ENCODE assay signal across 25 cellular contexts in the genomic region with DNA sequence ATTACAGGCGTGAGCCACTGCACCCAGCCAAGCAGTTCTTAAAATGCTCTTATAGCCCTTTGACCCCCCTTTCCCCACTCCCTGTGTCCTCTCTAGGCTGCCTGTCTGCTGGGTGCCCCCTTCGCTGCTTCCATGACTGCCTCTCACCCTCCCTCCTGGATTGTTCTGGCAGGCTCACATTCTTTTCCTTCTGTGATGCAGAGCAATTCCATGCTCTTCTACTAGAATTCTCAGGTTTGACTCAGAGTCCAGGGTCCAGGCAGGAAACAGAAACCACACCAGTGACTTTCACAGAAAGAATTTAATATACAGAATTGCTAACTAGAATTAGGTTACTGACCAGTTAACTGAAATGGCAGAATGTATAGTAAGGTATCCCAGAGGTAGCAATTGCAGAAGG.
DNase-seq lines count a peak whose midpoint lies in the region; ATAC-seq and TF ChIP-seq lines count a peak whose summit lies in the region.
"Had no signal": no experiment of that assay in that cellular context is flagged by ENCODE, and none has a peak within 500 bp of the region (broad histone marks: within the 10 kb centered on the region; RNA-seq: fewer than 3 reads in every experiment).

No MANE protein-coding gene starts in this region.

- H3K36me3 Mint-ChIP-seq in WTC11 = no peaks in the 10 kb centered on the region
- H3K36me3 Mint-ChIP-seq: neural progenitor cell had no signal

- H4K20me1 ChIP-seq in SK-N-SH (ENCODE audit: insufficient read depth) (no peaks in the 10 kb centered on the region), mammary epithelial cell (ENCODE audit: insufficient read depth, low read length) (no peaks in the 10 kb centered on the region)

- H3K79me2 ChIP-seq in SK-N-SH (ENCODE audit: insufficient read depth) (no peaks in the 10 kb centered on the region), mammary epithelial cell (ENCODE audit: insufficient read depth, low read length) (no peaks in the 10 kb centered on the region)

- H3F3A ChIP-seq in SK-N-SH (replicated peaks; ENCODE audit: insufficient read depth) = peaks cover 3% of the 10 kb centered on the region

- no peaks in the 10 kb centered on the region for H3K9me3 Mint-ChIP-seq in WTC11
- H3K9me3 Mint-ChIP-seq: activated naive CD8-positive, alpha-beta T cell treated with anti-CD3 and anti-CD28 coated beads, Interleukin-2, amount 50 U/mL, for 24 hours; central memory CD8-positive, alpha-beta T cell; T-helper 2 cell treated with Interferon-gamma antibody and Interleukin-4, amounts not matched to agents 5 μg/mL and 100 μg/mL, for 36 hours had no signal

- DNase-seq in SK-N-SH (no peak), WTC11 (ENCODE audit: low spot score) (no peak), hepatic stellate cell (ENCODE audit: low spot score) (peak; percentile 69), ureter (ENCODE audit: low spot score) (peak; percentile 12), thyroid gland (no peak), mammary epithelial cell (no peak), DMS153 (lab: John Stamatoyannopoulos, UW) (no peak)
- DNase-seq: 8988T; activated CD4-positive, CD25-positive, alpha-beta regulatory T cell treated with anti-CD3 and anti-CD28 coated beads, Interleukin-2, amount 50 U/mL, for 72 hours; activated naive CD8-positive, alpha-beta T cell treated with anti-CD3 and anti-CD28 coated beads, Interleukin-2, amount 50 U/mL, for 24 hours; DMS53; hippocampal formation; left colon; MV-4-11; NCI-H187 treated with DMSO at 0.1 percent for 48 hours; NCI-H510A; SJCRH30; stimulated activated CD4-positive, alpha-beta T cell treated with anti-CD3 and anti-CD28 coated beads, Interleukin-15, amount 100 ng/mL, for 24 hours; stimulated activated naive CD4-positive, alpha-beta T cell treated with Interleukin-2 at 50 U/mL for 16 hours had no signal

- H3K4me1 Mint-ChIP-seq in WTC11 = peaks cover 19% of the 10 kb centered on the region
- H3K4me1 Mint-ChIP-seq: activated naive CD8-positive, alpha-beta T cell treated with anti-CD3 and anti-CD28 coated beads, Interleukin-2, amount 50 U/mL, for 24 hours; central memory CD8-positive, alpha-beta T cell; neural progenitor cell had no signal

- ATAC-seq in SK-N-SH treated with all-trans-retinoic acid at 6 μM for 48 hours (peak; percentile 35; the same call in 2 of the 3 replicates), WTC11 (peak; percentile 57)
- ATAC-seq: activated naive CD8-positive, alpha-beta T cell treated with anti-CD3 and anti-CD28 coated beads, Interleukin-2, amount 50 U/mL, for 24 hours; left colon had no signal

- intact Hi-C loops in thyroid gland (cut with DNase I) = no loop called here
- intact Hi-C loops in mammary epithelial cell (cut with micrococcal nuclease) = no loop called here

- no peaks in the 10 kb centered on the region for H3K4me1 ChIP-seq in SK-N-SH (ENCODE audit: control insufficient read depth in 1 of 2, insufficient read depth in 2 of 2, low read depth in 1 of 2, low read length in 1 of 2)
- no peaks in the 10 kb centered on the region for H3K4me1 ChIP-seq in thyroid gland
- H3K4me1 ChIP-seq in mammary epithelial cell (ENCODE audit: insufficient read depth, low read length) = no peaks in the 10 kb centered on the region
- H3K4me1 ChIP-seq: neural progenitor cell, SJCRH30, tibial nerve had no signal

- no peak for TF ChIP-seq EP300 in SK-N-SH (IDR thresholded peaks at IDR 0.05; ENCODE audit: borderline replicate concordance in 1 of 2, low read depth in 1 of 2, low read length in 1 of 2)

- POLR2A ChIA-PET in SK-N-SH (lab: Yijun Ruan, JAX) = no interaction called here
- POLR2A ChIA-PET in WTC11 (lab: Charles Lee) = no interaction called here

- H3K27ac ChIP-seq in SK-N-SH (ENCODE audit: low read depth in 2 of 2, low read length in 1 of 2) = no peak overlapping the region
- H3K27ac ChIP-seq in thyroid gland = no peak overlapping the region
- no peak overlapping the region for H3K27ac ChIP-seq in mammary epithelial cell (ENCODE audit: insufficient read depth, low read depth, low read length)
- H3K27ac ChIP-seq: C4-2B, neural progenitor cell, SJCRH30, tibial nerve had no signal

- H3K27me3 ChIP-seq in SK-N-SH (ENCODE audit: insufficient read depth) (no peaks in the 10 kb centered on the region), thyroid gland (no peaks in the 10 kb centered on the region), mammary epithelial cell (ENCODE audit: insufficient read depth, low read length) (no peaks in the 10 kb centered on the region)
- H3K27me3 ChIP-seq: SJCRH30, tibial nerve had no signal

- H3K4me2 ChIP-seq in SK-N-SH = no peak overlapping the region
- no peak overlapping the region for H3K4me2 ChIP-seq in mammary epithelial cell (ENCODE audit: insufficient read depth, low read depth, low read length)
- H3K4me2 ChIP-seq: neural progenitor cell had no signal

- no peak overlapping the region for H3K27ac Mint-ChIP-seq in WTC11
- H3K27ac Mint-ChIP-seq: activated naive CD8-positive, alpha-beta T cell treated with anti-CD3 and anti-CD28 coated beads, Interleukin-2, amount 50 U/mL, for 24 hours; neural progenitor cell; T-helper 2 cell treated with Interferon-gamma antibody and Interleukin-4, amounts not matched to agents 5 μg/mL and 100 μg/mL, for 36 hours had no signal

- TF ChIP-seq RAD21 in SK-N-SH (IDR thresholded peaks at IDR 0.05; ENCODE audit: low read length) = no peak

- H3K4me3 ChIP-seq in SK-N-SH (ENCODE audit: low read depth in 2 of 2, low read length in 1 of 2) (no peak overlapping the region), thyroid gland (replicated peaks in 1 of 3) (no peak overlapping the region), mammary epithelial cell (replicated peaks in 1 of 3; ENCODE audit: insufficient read depth in 1 of 3, low read depth in 2 of 3, low read length in 3 of 3) (no peak overlapping the region)
- H3K4me3 ChIP-seq: neural progenitor cell, SJCRH30, tibial nerve had no signal

- dilution Hi-C loops in mammary epithelial cell (cut with HindIII; ENCODE audit: low sequenced_read_pairs) = no loop called here

- no peak overlapping the region for H2AFZ ChIP-seq in SK-N-SH (ENCODE audit: low read depth)
- H2AFZ ChIP-seq in mammary epithelial cell (ENCODE audit: low read depth, low read length) = no peak overlapping the region
- H2AFZ ChIP-seq: neural progenitor cell had no signal

- H3K9me2 ChIP-seq in SK-N-SH = no peaks in the 10 kb centered on the region

- no TSS peak for BruUV-seq in mammary epithelial cell (replicated peaks; lab: Mats Ljungman, UMichigan)

- CTCF ChIA-PET in SK-N-SH (lab: Yijun Ruan, JAX) = no interaction called here
- CTCF ChIA-PET in WTC11 (lab: Charles Lee) = interaction anchor here (1.2 to 1.6 kb wide), 3 partner anchors 17 to 258 kb away, joined by 4 to 7 read pairs (median 6); no protein-coding TSS in a partner anchor
- CTCF ChIA-PET in mammary epithelial cell (lab: Charles Lee; ENCODE audit: low non-redundant PET) = no interaction called here

- 73% methylated on average over 2 of the region's 2 CpGs for WGBS in SK-N-SH (ENCODE audit: low lambda C conversion rate)
- 96% methylated on average over 2 of the region's 2 CpGs for WGBS in thyroid gland, 2 donors
- 72% methylated on average over 2 of the region's 2 CpGs for WGBS in mammary epithelial cell (ENCODE audit: low coverage, missing lambda C conversion rate)

- H3K9ac ChIP-seq in SK-N-SH (no peak overlapping the region), mammary epithelial cell (ENCODE audit: insufficient read depth, low read length) (no peak overlapping the region)
- H3K9ac ChIP-seq: neural progenitor cell had no signal

- H3K27me3 Mint-ChIP-seq in WTC11 (ENCODE audit: low read depth) = peaks cover 4% of the 10 kb centered on the region; the same call in 1 of the 2 replicates

- TF ChIP-seq POLR2A in thyroid gland (IDR thresholded peaks at IDR 0.05) = no peak

- TF ChIP-seq CTCF in SK-N-SH (IDR thresholded peaks at IDR 0.05) = no peak
- no peak for TF ChIP-seq CTCF in WTC11 (IDR thresholded peaks at IDR 0.05)
- no peak for TF ChIP-seq CTCF in thyroid gland (IDR thresholded peaks at IDR 0.05)
- no peak for TF ChIP-seq CTCF in mammary epithelial cell (conservative IDR thresholded peaks at IDR 0.05 in 1 of 2, IDR thresholded peaks at IDR 0.05 in 1 of 2; ENCODE audit: extremely low read depth in 1 of 2, insufficient read depth in 1 of 2, low read depth in 1 of 2, low read length in 2 of 2)

- H3K4me3 Mint-ChIP-seq in WTC11 = no peak overlapping the region
- H3K4me3 Mint-ChIP-seq: activated naive CD8-positive, alpha-beta T cell treated with anti-CD3 and anti-CD28 coated beads, Interleukin-2, amount 50 U/mL, for 24 hours; central memory CD8-positive, alpha-beta T cell; neural progenitor cell; T-helper 2 cell treated with Interferon-gamma antibody and Interleukin-4, amounts not matched to agents 5 μg/mL and 100 μg/mL, for 36 hours had no signal

- H3K9me3 ChIP-seq in SK-N-SH (no peaks in the 10 kb centered on the region), thyroid gland (no peaks in the 10 kb centered on the region), mammary epithelial cell (replicated peaks; ENCODE audit: insufficient read depth, low read length) (no peaks in the 10 kb centered on the region)
- H3K9me3 ChIP-seq: SJCRH30, tibial nerve had no signal

- in situ Hi-C loops in mammary epithelial cell (cut with MboI; ENCODE audit: low sequenced_read_pairs in 2 of 2) = no loop called here

- no peaks in the 10 kb centered on the region for H3K36me3 ChIP-seq in SK-N-SH (replicated peaks in 1 of 2; ENCODE audit: control insufficient read depth in 1 of 2, insufficient read depth in 2 of 2, low read length in 1 of 2)
- no peaks in the 10 kb centered on the region for H3K36me3 ChIP-seq in thyroid gland
- no peaks in the 10 kb centered on the region for H3K36me3 ChIP-seq in mammary epithelial cell (ENCODE audit: insufficient read depth, low read length)
- H3K36me3 ChIP-seq: neural progenitor cell, SJCRH30, tibial nerve had no signal

TF ChIP-seq in SK-N-SH treated with all-trans-retinoic acid at 6 μM for 48 hours, 23 proteins besides CTCF, POLR2A, EP300 and RAD21 (continues in another document):
- TF ChIP-seq ZFP30 (CRISPR knock-in tag; IDR thresholded peaks at IDR 0.05) (no peak), ZFP3 (CRISPR knock-in tag; IDR thresholded peaks at IDR 0.05) (no peak), ZNF565 (CRISPR knock-in tag; conservative IDR thresholded peaks at IDR 0.05; ENCODE audit: low read depth) (no peak), BACH2 (CRISPR knock-in tag; IDR thresholded peaks at IDR 0.05; ENCODE audit: borderline replicate concordance) (no peak)

TF ChIP-seq in SK-N-SH, 30 proteins besides CTCF, POLR2A, EP300 and RAD21:
- TF ChIP-seq NRF1 (IDR thresholded peaks at IDR 0.05; ENCODE audit: low read depth, low read length) = no peak

Comparison
In these comparisons a context has a peak if more than half of its experiments do, and no peak if none do; other contexts are left out.
1. DNase-seq: peak in hepatic stellate cell (single experiment) and ureter (single experiment); none in SK-N-SH (single experiment), WTC11 (single experiment), thyroid gland (0 of 2), mammary epithelial cell (single experiment) and DMS153 (single experiment).